In the genomic region with DNA sequence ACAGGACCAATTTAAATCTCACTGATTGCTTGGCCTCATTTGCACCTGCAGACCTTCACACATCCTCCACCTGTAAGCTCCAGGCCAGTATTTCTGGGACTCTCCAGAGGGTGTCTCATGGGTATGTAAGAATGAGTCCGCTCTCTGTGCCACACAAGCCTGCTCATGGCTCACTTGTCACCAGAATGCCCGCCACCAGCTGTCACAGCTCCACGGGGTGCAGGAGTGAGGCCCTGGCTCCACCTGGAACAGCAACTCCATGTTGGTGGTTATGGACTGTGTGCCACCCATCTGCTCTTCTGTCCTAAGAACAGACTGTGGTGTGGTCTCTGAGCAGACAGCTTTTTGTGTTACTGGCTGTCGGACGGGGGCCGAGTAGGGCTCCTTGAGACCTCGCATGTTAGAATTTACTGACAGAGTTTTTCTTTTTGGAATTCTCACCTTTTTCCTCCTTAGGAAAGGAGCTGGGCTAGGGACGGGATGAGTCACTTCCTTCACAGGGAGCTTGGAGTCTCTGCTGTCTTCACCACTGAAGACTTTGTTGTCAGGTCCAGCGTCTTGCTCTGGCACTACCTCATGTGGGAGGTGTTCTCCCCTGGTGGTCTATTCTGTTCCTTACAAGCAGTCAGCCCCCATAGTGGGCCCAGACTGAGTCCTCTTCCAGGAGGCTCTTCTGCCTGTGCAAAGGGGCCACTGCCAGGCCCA, we compare ENCODE assay signal across 2 cellular contexts. TPM values are rescaled to one million over a fixed set of nuclear protein-coding genes. Genes with fewer than 3 reads are reported as not detected.
"Had no signal": no experiment of that assay in that cellular context is flagged by ENCODE, and none has a peak within 500 bp of the region (broad histone marks: within the 10 kb centered on the region; RNA-seq: fewer than 3 reads in every experiment).

No MANE protein-coding gene starts in this region.

RNA-seq across cellular contexts. Expression of gene STEAP1B, which starts 6.5 kb away (rescaled TPM):
- total RNA-seq: MCF 10A, Peyer's patch had no signal
